Comparison of ENCODE assay signal across 25 cellular contexts in genomic region chr12:15633201-15633600, GRCh38.
DNase-seq lines count a peak whose midpoint lies in the region; ATAC-seq and TF ChIP-seq lines count a peak whose summit lies in the region.
"Had no signal": no experiment of that assay in that cellular context is flagged by ENCODE, and none has a peak within 500 bp of the region (broad histone marks: within the 10 kb centered on the region; RNA-seq: fewer than 3 reads in every experiment).

No MANE protein-coding gene starts in this region.

- H3K36me3 ChIP-seq in PC-3 (ENCODE audit: low read depth, low read length) (0 out of 2 replicates have a peak, but pooled peaks cover 4% of the 10 kb centered on the region), skeletal muscle satellite cell (ENCODE audit: insufficient read depth, low read length) (peaks cover 60% of the 10 kb centered on the region)

- H3F3A ChIP-seq in PC-3 (ENCODE audit: low read length, unreplicated experiment), result peaks cover 4% of the 10 kb centered on the region

- no peaks in the 10 kb centered on the region for H3K36me3 Mint-ChIP-seq in activated T-cell treated with anti-CD3 and anti-CD28 coated beads, Interleukin-2, amount 50 U/mL, for 4 hours (ENCODE audit: insufficient read depth)
- H3K36me3 Mint-ChIP-seq: activated naive CD8-positive, alpha-beta T cell treated with anti-CD3 and anti-CD28 coated beads for 36 hours; CD8-positive, alpha-beta memory T cell had no signal

- no peak overlapping the region for H2AFZ ChIP-seq in PC-3 (ENCODE audit: low read length)

- H4K20me1 ChIP-seq in PC-3 (ENCODE audit: low read length), result no peaks in the 10 kb centered on the region

- TF ChIP-seq CTCF in PC-3 (conservative IDR thresholded peaks at IDR 0.05; ENCODE audit: low read depth, low read length), result no peak
- no peak for TF ChIP-seq CTCF in epithelial cell of esophagus (IDR thresholded peaks at IDR 0.05; ENCODE audit: insufficient read depth, low read depth, low read length, missing control alignments)

- H3K9me3 ChIP-seq in PC-3 (ENCODE audit: low read length) (no peaks in the 10 kb centered on the region), skeletal muscle satellite cell (replicated peaks; ENCODE audit: low read length) (no peaks in the 10 kb centered on the region)
- H3K9me3 ChIP-seq: body of pancreas, thyroid gland had no signal

- ATAC-seq in PC-3, result no peak
- no peak for ATAC-seq in activated T-cell treated with anti-CD3 and anti-CD28 coated beads, Interleukin-2, amount 50 U/mL, for 4 hours
- ATAC-seq: body of pancreas, SK-N-SH treated with all-trans-retinoic acid at 6 μM for 48 hours had no signal

- H3K4me1 ChIP-seq in PC-3 (ENCODE audit: insufficient read depth, low read length) (peaks cover 71% of the 10 kb centered on the region), skeletal muscle satellite cell (ENCODE audit: control insufficient read depth, insufficient read depth, low read length) (peaks cover 92% of the 10 kb centered on the region)

- no peak overlapping the region for H3K4me2 ChIP-seq in PC-3 (ENCODE audit: low read length)
- H3K4me2 ChIP-seq in skeletal muscle satellite cell (ENCODE audit: low read length), result peak overlapping the region; percentile 17

- H3K4me1 Mint-ChIP-seq in activated T-cell treated with anti-CD3 and anti-CD28 coated beads, Interleukin-2, amount 50 U/mL, for 4 hours (ENCODE audit: low read depth), result no peaks in the 10 kb centered on the region
- H3K4me1 Mint-ChIP-seq: activated CD4-positive, alpha-beta T cell treated with anti-CD3 and anti-CD28 coated beads, Interleukin-2, amount 10 ng/mL, durations not matched to agents 7 days and 5 days; CD8-positive, alpha-beta memory T cell had no signal

- CTCF ChIA-PET in PC-3 (lab: Charles Lee), result no interaction called here

- H3K9me2 ChIP-seq in PC-3 (replicated peaks; ENCODE audit: low read length), result no peaks in the 10 kb centered on the region

- POLR2A ChIA-PET in PC-3 (lab: Charles Lee; ENCODE audit: unreplicated experiment), result no interaction called here

- no peak overlapping the region for H3K4me3 Mint-ChIP-seq in activated T-cell treated with anti-CD3 and anti-CD28 coated beads, Interleukin-2, amount 50 U/mL, for 4 hours
- H3K4me3 Mint-ChIP-seq: activated CD4-positive, alpha-beta T cell treated with anti-CD3 and anti-CD28 coated beads, Interleukin-2, amount 10 ng/mL, durations not matched to agents 7 days and 5 days; activated naive CD8-positive, alpha-beta T cell treated with anti-CD3 and anti-CD28 coated beads for 36 hours; CD8-positive, alpha-beta memory T cell; neural crest cell had no signal

- no peaks in the 10 kb centered on the region for H3K27me3 ChIP-seq in PC-3 (ENCODE audit: low read length)
- H3K27me3 ChIP-seq in skeletal muscle satellite cell (ENCODE audit: control insufficient read depth, insufficient read depth, low read length), result no peaks in the 10 kb centered on the region
- H3K27me3 ChIP-seq: body of pancreas, thyroid gland had no signal

- intact Hi-C loops in PC-3 (cut with micrococcal nuclease), result no loop called here

- H3K9ac ChIP-seq in PC-3 (ENCODE audit: low read length), result peak overlapping the region; percentile 28; the same call in 1 of the 2 replicates
- H3K9ac ChIP-seq in skeletal muscle satellite cell (ENCODE audit: low read depth, low read length), result peak overlapping the region; percentile 92

- peak overlapping the region; percentile 47 for H3K27ac ChIP-seq in PC-3 (ENCODE audit: low read length)
- H3K27ac ChIP-seq: body of pancreas, HL-60, VCaP had no signal

- no peaks in the 10 kb centered on the region for H3K79me2 ChIP-seq in PC-3 (ENCODE audit: low read length)

- no peaks in the 10 kb centered on the region for H3K27me3 Mint-ChIP-seq in activated T-cell treated with anti-CD3 and anti-CD28 coated beads, Interleukin-2, amount 50 U/mL, for 4 hours (ENCODE audit: low read depth)
- H3K27me3 Mint-ChIP-seq: progenitor cell of endocrine pancreas had no signal

- H3K4me3 ChIP-seq in PC-3 (ENCODE audit: low read length), result no peak overlapping the region
- H3K4me3 ChIP-seq in epithelial cell of esophagus (ENCODE audit: low read length), result no peak overlapping the region
- H3K4me3 ChIP-seq in skeletal muscle satellite cell (ENCODE audit: low read length), result no peak overlapping the region
- H3K4me3 ChIP-seq: body of pancreas, thyroid gland had no signal

- DNase-seq in EL (peak; percentile 37), PC-3 (no peak), epithelial cell of esophagus (ENCODE audit: low read depth) (peak; percentile 41), putamen (ENCODE audit: low spot score) (no peak), H4 (ENCODE audit: low spot score) (no peak), medulla oblongata (ENCODE audit: extremely low spot score) (no peak)
- no peak for DNase-seq in activated T-cell treated with anti-CD3 and anti-CD28 coated beads, Interleukin-2, amount 50 U/mL, for 4 hours
- DNase-seq: activated CD4-positive, alpha-beta T cell treated with anti-CD3 and anti-CD28 coated beads, Interleukin-2, amount 10 ng/mL, durations not matched to agents 7 days and 5 days; activated naive CD8-positive, alpha-beta T cell treated with anti-CD3 and anti-CD28 coated beads for 36 hours; body of pancreas; CD8-positive, alpha-beta memory T cell; DMS79; GOT3; hippocampal formation; NCI-H1436 treated with DMSO at 0.1 percent for 48 hours; NCI-H524; small intestine; stimulated activated naive CD4-positive, alpha-beta T cell; thyroid gland had no signal

- no peaks in the 10 kb centered on the region for H3K9me3 Mint-ChIP-seq in activated T-cell treated with anti-CD3 and anti-CD28 coated beads, Interleukin-2, amount 50 U/mL, for 4 hours
- H3K9me3 Mint-ChIP-seq: activated CD4-positive, alpha-beta T cell treated with anti-CD3 and anti-CD28 coated beads, Interleukin-2, amount 10 ng/mL, durations not matched to agents 7 days and 5 days; activated naive CD8-positive, alpha-beta T cell treated with anti-CD3 and anti-CD28 coated beads for 36 hours; CD8-positive, alpha-beta memory T cell; neural crest cell had no signal

- no TSS peak for BruUV-seq in PC-3 (replicated peaks; lab: Mats Ljungman, UMichigan)

Comparison
In these comparisons a context has a peak if more than half of its experiments do, and no peak if none do; other contexts are left out.
1. DNase-seq: peak in EL (single experiment) and epithelial cell of esophagus (single experiment); none in PC-3 (single experiment), putamen (single experiment), activated T-cell treated with anti-CD3 and anti-CD28 coated beads, Interleukin-2, amount 50 U/mL, for 4 hours (single experiment), H4 (single experiment) and medulla oblongata (single experiment).